9 cellular contexts compared by ENCODE assay signal in genomic region chr12:50985322-50985721, GRCh38. TPM values are rescaled to one million over a fixed set of nuclear protein-coding genes. Genes with fewer than 3 reads are reported as not detected.
DNase-seq lines count a peak whose midpoint lies in the region; ATAC-seq and TF ChIP-seq lines count a peak whose summit lies in the region.
"Had no signal": no experiment of that assay in that cellular context is flagged by ENCODE, and none has a peak within 500 bp of the region (broad histone marks: within the 10 kb centered on the region; RNA-seq: fewer than 3 reads in every experiment).

No MANE protein-coding gene starts in this region.

- peak overlapping the region; percentile 83 for H3K27ac Mint-ChIP-seq in activated CD4-positive, alpha-beta T cell treated with anti-CD3 and anti-CD28 coated beads for 36 hours
- peak overlapping the region; percentile 57 for H3K27ac Mint-ChIP-seq in dendritic cell treated with granulocyte-macrophage colony-stimulating factor and Interleukin-4, amounts not matched to agents 40 ng/mL and 50 ng/mL, for 4 days
- no peak overlapping the region for H3K27ac Mint-ChIP-seq in natural killer cell

- intact Hi-C loops in activated CD4-positive, alpha-beta T cell treated with anti-CD3 and anti-CD28 coated beads for 36 hours (cut with DNase I, micrococcal nuclease) = loop anchor here in 1 of 2 experiments (1.0 kb wide), 1 partner anchor 40 kb away; no protein-coding TSS in a partner anchor
- intact Hi-C loops in dendritic cell treated with granulocyte-macrophage colony-stimulating factor and Interleukin-4, amounts not matched to agents 40 ng/mL and 50 ng/mL, for 4 days (cut with micrococcal nuclease) = no loop called here
- intact Hi-C loops in testis (cut with DNase I; ENCODE audit: low total_unique reads) (loop anchor here (10.0 kb wide), 1 partner anchor 51 kb away; no protein-coding TSS in a partner anchor), natural killer cell (cut with micrococcal nuclease) (no loop called here)

- H3K9me3 Mint-ChIP-seq in activated CD4-positive, alpha-beta T cell treated with anti-CD3 and anti-CD28 coated beads for 36 hours (ENCODE audit: low read depth) = no peaks in the 10 kb centered on the region
- H3K9me3 Mint-ChIP-seq in dendritic cell treated with granulocyte-macrophage colony-stimulating factor and Interleukin-4, amounts not matched to agents 40 ng/mL and 50 ng/mL, for 4 days = no peaks in the 10 kb centered on the region
- no peaks in the 10 kb centered on the region for H3K9me3 Mint-ChIP-seq in natural killer cell

- H3K4me3 ChIP-seq in testis = no peak overlapping the region

- CTCF ChIA-PET in activated CD4-positive, alpha-beta T cell treated with anti-CD3 and anti-CD28 coated beads for 36 hours (lab: Charles Lee) = interaction anchor here (0.7 to 2.7 kb wide), 8 partner anchors 10 to 220 kb away, joined by 3 to 29 read pairs (median 3); partner anchors contain the start of gene SLC11A2

- peaks cover 23% of the 10 kb centered on the region for H3K36me3 Mint-ChIP-seq in activated CD4-positive, alpha-beta T cell treated with anti-CD3 and anti-CD28 coated beads for 36 hours (ENCODE audit: low read depth)
- H3K36me3 Mint-ChIP-seq in dendritic cell treated with granulocyte-macrophage colony-stimulating factor and Interleukin-4, amounts not matched to agents 40 ng/mL and 50 ng/mL, for 4 days (ENCODE audit: low read depth) = peaks cover 89% of the 10 kb centered on the region
- H3K36me3 Mint-ChIP-seq in natural killer cell = peaks cover 13% of the 10 kb centered on the region

- H3K36me3 ChIP-seq in testis (ENCODE audit: low read depth, missing control alignments) = no peaks in the 10 kb centered on the region

- peaks cover 17% of the 10 kb centered on the region for H3K4me1 ChIP-seq in testis

- in situ Hi-C loops in ACHN (cut with HindIII; ENCODE audit: low pct_ligation_motif_present, low pct_unique_long_range_greater_than_20kb, low sequenced_read_pairs) = no loop called here

- H3K4me3 Mint-ChIP-seq in activated CD4-positive, alpha-beta T cell treated with anti-CD3 and anti-CD28 coated beads for 36 hours = no peak overlapping the region
- H3K4me3 Mint-ChIP-seq in dendritic cell treated with granulocyte-macrophage colony-stimulating factor and Interleukin-4, amounts not matched to agents 40 ng/mL and 50 ng/mL, for 4 days = no peak overlapping the region
- H3K4me3 Mint-ChIP-seq in natural killer cell = no peak overlapping the region

- no peak for TF ChIP-seq POLR2A in testis (IDR thresholded peaks at IDR 0.05)

- H3K9me3 ChIP-seq in testis = no peaks in the 10 kb centered on the region

- POLR2A ChIA-PET in activated CD4-positive, alpha-beta T cell treated with anti-CD3 and anti-CD28 coated beads for 36 hours (lab: Charles Lee) = interaction anchor here (0.6 to 1.4 kb wide), 2 partner anchors 25 to 41 kb away, joined by 5 to 8 read pairs; partner anchors contain the start of gene SLC11A2

- H3K4me1 Mint-ChIP-seq in activated CD4-positive, alpha-beta T cell treated with anti-CD3 and anti-CD28 coated beads for 36 hours = peaks cover 51% of the 10 kb centered on the region
- H3K4me1 Mint-ChIP-seq in dendritic cell treated with granulocyte-macrophage colony-stimulating factor and Interleukin-4, amounts not matched to agents 40 ng/mL and 50 ng/mL, for 4 days (ENCODE audit: low read depth) = peaks cover 15% of the 10 kb centered on the region
- H3K4me1 Mint-ChIP-seq in natural killer cell = no peaks in the 10 kb centered on the region

- no peaks in the 10 kb centered on the region for H3K27me3 Mint-ChIP-seq in activated CD4-positive, alpha-beta T cell treated with anti-CD3 and anti-CD28 coated beads for 36 hours
- no peaks in the 10 kb centered on the region for H3K27me3 Mint-ChIP-seq in dendritic cell treated with granulocyte-macrophage colony-stimulating factor and Interleukin-4, amounts not matched to agents 40 ng/mL and 50 ng/mL, for 4 days
- H3K27me3 Mint-ChIP-seq in natural killer cell (ENCODE audit: low read depth in 2 of 2) = no peaks in the 10 kb centered on the region

- no peaks in the 10 kb centered on the region for H3K27me3 ChIP-seq in testis

- DNase-seq in activated CD4-positive, alpha-beta T cell treated with anti-CD3 and anti-CD28 coated beads for 36 hours = no peak
- DNase-seq in activated CD4-positive, alpha-beta T cell treated with anti-CD3 and anti-CD28 coated beads, Interleukin-2, amount 50 U/mL, for 1 hour = no peak
- peak; percentile 89 to 96 for DNase-seq in lung microvascular endothelial cell (ENCODE audit: low read depth in 2 of 2)
- peak; percentile 30 for DNase-seq in testis
- no peak for DNase-seq in ACHN
- DNase-seq in natural killer cell = no peak
- DNase-seq: effector CD8-positive, alpha-beta T cell had no signal

- H3K27ac ChIP-seq in testis = peak overlapping the region; percentile 63 to 81

- TF ChIP-seq CTCF in testis (IDR thresholded peaks at IDR 0.05) = no peak
- no peak for TF ChIP-seq CTCF in natural killer cell (IDR thresholded peaks at IDR 0.05)

- peak; percentile 46 for ATAC-seq in activated CD4-positive, alpha-beta T cell treated with anti-CD3 and anti-CD28 coated beads for 36 hours
- ATAC-seq in natural killer cell (no peak), GM21360 (IDR thresholded peaks at IDR 0.05; ENCODE audit: unreplicated experiment) (no peak)

RNA-seq across cellular contexts. Expression of gene HIGD1C, which starts 33.0 kb away (rescaled TPM):
- total RNA-seq in activated CD4-positive, alpha-beta T cell treated with anti-CD3 and anti-CD28 coated beads for 36 hours = not detected
- total RNA-seq in lung microvascular endothelial cell = not detected in 2 replicates
- not detected for total RNA-seq in testis
- polyA plus RNA-seq in testis (ENCODE audit: insufficient read depth, low read depth, low replicate concordance) = 3.4 TPM
- total RNA-seq in natural killer cell = not detected

RNA-seq across cellular contexts. Expression of gene SLC11A2, which starts 40.9 kb away (rescaled TPM):
- 10 to 100 TPM; 31.0 to 32.9 TPM for total RNA-seq in activated CD4-positive, alpha-beta T cell treated with anti-CD3 and anti-CD28 coated beads for 36 hours
- 35.7 and 39.7 TPM in 2 replicates for total RNA-seq in lung microvascular endothelial cell
- 10 to 100 TPM; 63.4 to 66.5 TPM for total RNA-seq in testis
- polyA plus RNA-seq in testis (ENCODE audit: insufficient read depth, low read depth, low replicate concordance) = 42.9 TPM
- total RNA-seq in natural killer cell = 10 to 100 TPM; 34.3 to 54.3 (median 42.7) TPM

Comparison
In these comparisons a context has a peak if more than half of its experiments do, and no peak if none do; other contexts are left out.
1. DNase-seq: peak in lung microvascular endothelial cell (2 of 2) and testis (single experiment); none in activated CD4-positive, alpha-beta T cell treated with anti-CD3 and anti-CD28 coated beads for 36 hours (single experiment), activated CD4-positive, alpha-beta T cell treated with anti-CD3 and anti-CD28 coated beads, Interleukin-2, amount 50 U/mL, for 1 hour (single experiment), ACHN (single experiment) and natural killer cell (single experiment).
2. H3K27ac Mint-ChIP-seq: peak in activated CD4-positive, alpha-beta T cell treated with anti-CD3 and anti-CD28 coated beads for 36 hours (single experiment) and dendritic cell treated with granulocyte-macrophage colony-stimulating factor and Interleukin-4, amounts not matched to agents 40 ng/mL and 50 ng/mL, for 4 days (single experiment); none in natural killer cell (0 of 2).